In genomic region chr17:44109312-44109630, GRCh38 we compare ENCODE assay signal across 16 cellular contexts. TPM values are rescaled to one million over a fixed set of nuclear protein-coding genes. Genes with fewer than 3 reads are reported as not detected.
A peak's percentile ranks its signal among the peaks of the same experiment; 100 is the strongest.
DNase-seq lines count a peak whose midpoint lies in the region; ATAC-seq and TF ChIP-seq lines count a peak whose summit lies in the region.
"Had no signal": no experiment of that assay in that cellular context is flagged by ENCODE, and none has a peak within 500 bp of the region (broad histone marks: within the 10 kb centered on the region; RNA-seq: fewer than 3 reads in every experiment).

No MANE protein-coding gene starts in this region.

- DNase-seq in cardiac muscle cell (ENCODE audit: low read depth in 1 of 2, low spot score in 1 of 2) = no peak
- DNase-seq in left cardiac atrium = no peak
- no peak for DNase-seq in osteocyte (ENCODE audit: extremely low spot score, unreplicated experiment)
- no peak for DNase-seq in upper lobe of right lung
- DNase-seq in NCI-H2196 treated with DMSO at 0.1 percent for 48 hours (lab: John Stamatoyannopoulos, UW; ENCODE audit: unreplicated experiment) = no peak
- DNase-seq in effector memory CD4-positive, alpha-beta T cell = no peak
- DNase-seq in sciatic nerve (ENCODE audit: low spot score) = no peak
- DNase-seq: activated CD8-positive, alpha-beta memory T cell treated with anti-CD3 and anti-CD28 coated beads for 24 hours; activated naive CD8-positive, alpha-beta T cell treated with anti-CD3 and anti-CD28 coated beads for 36 hours; DMS79; NCI-H2107; stimulated activated naive CD8-positive, alpha-beta T cell treated with anti-CD3 and anti-CD28 coated beads, Interleukin-15, Interleukin-2, amounts not matched to agents 100 U/mL and 50 U/mL, for 24 hours; T-helper 2 cell had no signal

- no peaks in the 10 kb centered on the region for H3K27me3 Mint-ChIP-seq in osteocyte (ENCODE audit: unreplicated experiment)
- H3K27me3 Mint-ChIP-seq: activated naive CD8-positive, alpha-beta T cell treated with anti-CD3 and anti-CD28 coated beads for 36 hours; natural killer cell treated with Interleukin-12 subunit alpha and Interleukin-12 subunit beta and Interleukin-15 and Interleukin-18, amount 100 ng/mL, for 72 hours had no signal

- H3K27me3 ChIP-seq in cardiac muscle cell = no peaks in the 10 kb centered on the region
- H3K27me3 ChIP-seq in esophagus (ENCODE audit: control insufficient read depth in 1 of 2, insufficient read depth in 2 of 2, low read length in 2 of 2) = no peaks in the 10 kb centered on the region
- no peaks in the 10 kb centered on the region for H3K27me3 ChIP-seq in upper lobe of right lung
- no peaks in the 10 kb centered on the region for H3K27me3 ChIP-seq in effector memory CD4-positive, alpha-beta T cell (replicated peaks; ENCODE audit: control insufficient read depth, insufficient read depth, low read length, poor library complexity, severe bottlenecking)

- H3K4me3 ChIP-seq in cardiac muscle cell (peak overlapping the region; percentile 23), esophagus (ENCODE audit: low read depth in 1 of 2, low read length in 2 of 2) (peak overlapping the region; percentile 43 to 59), upper lobe of right lung (peak overlapping the region; percentile 52)
- H3K4me3 ChIP-seq in effector memory CD4-positive, alpha-beta T cell (ENCODE audit: insufficient read depth, low read depth, low read length, poor library complexity, severe bottlenecking) = no peak overlapping the region

- peak overlapping the region; percentile 95 for H3K27ac Mint-ChIP-seq in osteocyte (ENCODE audit: unreplicated experiment)
- H3K27ac Mint-ChIP-seq: activated naive CD8-positive, alpha-beta T cell treated with anti-CD3 and anti-CD28 coated beads for 36 hours; natural killer cell treated with Interleukin-12 subunit alpha and Interleukin-12 subunit beta and Interleukin-15 and Interleukin-18, amount 100 ng/mL, for 72 hours had no signal

- TF ChIP-seq CTCF in cardiac muscle cell (IDR thresholded peaks at IDR 0.05; ENCODE audit: low read depth, low read length) (no peak), osteocyte (IDR thresholded peaks at IDR 0.05) (no peak), upper lobe of right lung (IDR thresholded peaks at IDR 0.05) (no peak)

- ATAC-seq in left cardiac atrium (no peak), upper lobe of right lung (no peak), sciatic nerve (no peak)
- ATAC-seq: natural killer cell treated with Interleukin-12 subunit alpha and Interleukin-12 subunit beta and Interleukin-15 and Interleukin-18, amount 100 ng/mL, for 72 hours; stimulated activated naive CD8-positive, alpha-beta T cell treated with anti-CD3 and anti-CD28 coated beads, Interleukin-15, Interleukin-2, amounts not matched to agents 100 U/mL and 50 U/mL, for 24 hours had no signal

- no peaks in the 10 kb centered on the region for H3K9me3 Mint-ChIP-seq in osteocyte (ENCODE audit: unreplicated experiment)
- H3K9me3 Mint-ChIP-seq: activated naive CD8-positive, alpha-beta T cell treated with anti-CD3 and anti-CD28 coated beads for 36 hours; endodermal cell; natural killer cell treated with Interleukin-12 subunit alpha and Interleukin-12 subunit beta and Interleukin-15 and Interleukin-18, amount 100 ng/mL, for 72 hours had no signal

- intact Hi-C loops in left cardiac atrium (cut with DNase I) (no loop called here), upper lobe of right lung (cut with DNase I) (no loop called here), sciatic nerve (cut with DNase I) (no loop called here)

- 36 to 47% methylated on average over 4 of the region's 4 CpGs for WGBS in esophagus, 2 donors

- H3K27ac ChIP-seq in cardiac muscle cell (peak overlapping the region; percentile 82), esophagus (ENCODE audit: low read depth in 2 of 2, low read length in 1 of 2) (peak overlapping the region; percentile 80 to 91), upper lobe of right lung (peak overlapping the region; percentile 55)
- no peak overlapping the region for H3K27ac ChIP-seq in effector memory CD4-positive, alpha-beta T cell (ENCODE audit: insufficient read depth, low read length, poor library complexity, severe bottlenecking)

- no peaks in the 10 kb centered on the region for H3K9me3 ChIP-seq in cardiac muscle cell (ENCODE audit: low read depth)
- H3K9me3 ChIP-seq in esophagus (ENCODE audit: control insufficient read depth in 2 of 2, insufficient read depth in 1 of 2, low read depth in 1 of 2, low read length in 1 of 2) = no peaks in the 10 kb centered on the region
- no peaks in the 10 kb centered on the region for H3K9me3 ChIP-seq in upper lobe of right lung
- no peaks in the 10 kb centered on the region for H3K9me3 ChIP-seq in effector memory CD4-positive, alpha-beta T cell (ENCODE audit: control insufficient read depth, low read length)

- H3K4me1 Mint-ChIP-seq in osteocyte (ENCODE audit: unreplicated experiment) = peaks cover 44% of the 10 kb centered on the region

- H3K4me1 ChIP-seq in cardiac muscle cell (ENCODE audit: low read depth) (peaks cover 73% of the 10 kb centered on the region), esophagus (ENCODE audit: control insufficient read depth in 2 of 2, insufficient read depth in 2 of 2, low read length in 1 of 2) (peaks cover 28 to 61% of the 10 kb centered on the region in 2 donors), upper lobe of right lung (peaks cover 62% of the 10 kb centered on the region)
- H3K4me1 ChIP-seq in effector memory CD4-positive, alpha-beta T cell (ENCODE audit: control insufficient read depth, insufficient read depth, low read length, poor library complexity, severe bottlenecking) = peaks cover 12% of the 10 kb centered on the region

- peaks cover 11% of the 10 kb centered on the region for H3K36me3 Mint-ChIP-seq in osteocyte (ENCODE audit: unreplicated experiment)
- H3K36me3 Mint-ChIP-seq: activated naive CD8-positive, alpha-beta T cell treated with anti-CD3 and anti-CD28 coated beads for 36 hours; natural killer cell treated with Interleukin-12 subunit alpha and Interleukin-12 subunit beta and Interleukin-15 and Interleukin-18, amount 100 ng/mL, for 72 hours had no signal

- no peak overlapping the region for H3K4me3 Mint-ChIP-seq in osteocyte (ENCODE audit: unreplicated experiment)
- H3K4me3 Mint-ChIP-seq: activated naive CD8-positive, alpha-beta T cell treated with anti-CD3 and anti-CD28 coated beads for 36 hours; endodermal cell; natural killer cell treated with Interleukin-12 subunit alpha and Interleukin-12 subunit beta and Interleukin-15 and Interleukin-18, amount 100 ng/mL, for 72 hours had no signal

- H3K36me3 ChIP-seq in cardiac muscle cell (no peaks in the 10 kb centered on the region), esophagus (ENCODE audit: control insufficient read depth in 2 of 2, insufficient read depth in 2 of 2, low read length in 1 of 2) (peaks cover 5% of the 10 kb centered on the region in 2 donors), upper lobe of right lung (peaks cover 12% of the 10 kb centered on the region)
- peaks cover 13% of the 10 kb centered on the region for H3K36me3 ChIP-seq in effector memory CD4-positive, alpha-beta T cell (ENCODE audit: control insufficient read depth, insufficient read depth, low read length)

RNA-seq across cellular contexts. Expression of gene HDAC5, which starts 14.2 kb away (rescaled TPM):
- total RNA-seq in cardiac muscle cell = 164 and 300 TPM in 2 replicates
- 94.1 and 209 TPM in 2 replicates for polyA plus RNA-seq in cardiac muscle cell
- 10 to 100 TPM; 39.2 to 57.9 TPM for total RNA-seq in left cardiac atrium
- polyA plus RNA-seq in esophagus = 10 to 100 TPM; 45.7 to 54.7 TPM
- total RNA-seq in osteocyte = 42.0 and 44.4 TPM in 2 replicates
- 55.3 TPM for total RNA-seq in upper lobe of right lung
- total RNA-seq in sciatic nerve = 63.5 TPM

RNA-seq across cellular contexts. Expression of gene HROB, which starts 32.5 kb away (rescaled TPM):
- 3.6 and 9.6 TPM in 2 replicates for total RNA-seq in cardiac muscle cell
- 7.8 and 15.6 TPM in 2 replicates for polyA plus RNA-seq in cardiac muscle cell
- 1 to 10 TPM; 1.1 to 1.3 TPM for total RNA-seq in left cardiac atrium
- polyA plus RNA-seq in esophagus = 1 to 10 TPM; 1.7 to 2.5 TPM
- total RNA-seq in osteocyte = 2.2 and 2.3 TPM in 2 replicates
- total RNA-seq in upper lobe of right lung = 0.35 TPM
- 0.85 TPM for total RNA-seq in sciatic nerve

RNA-seq across cellular contexts. Expression of gene G6PC3, which starts 38.7 kb away (rescaled TPM):
- total RNA-seq in cardiac muscle cell (93.1 and 95.3 TPM in 2 replicates), left cardiac atrium (10 to 100 TPM; 32.9 to 44.4 TPM), osteocyte (60.3 TPM in 2 replicates), upper lobe of right lung (39.7 TPM), sciatic nerve (38.3 TPM)
- polyA plus RNA-seq in cardiac muscle cell (162 and 234 TPM in 2 replicates), esophagus (10 to 100 TPM; 36.3 to 43.5 TPM)

RNA-seq across cellular contexts. Expression of gene LSM12, which starts 42.8 kb away (rescaled TPM):
- total RNA-seq in cardiac muscle cell (31.0 and 45.3 TPM in 2 replicates), left cardiac atrium (10 to 100 TPM; 39.4 to 57.5 TPM), osteocyte (49.3 and 49.5 TPM in 2 replicates), upper lobe of right lung (39.8 TPM), sciatic nerve (32.5 TPM)
- polyA plus RNA-seq in cardiac muscle cell (46.5 and 60.7 TPM in 2 replicates), esophagus (10 to 100 TPM; 25.4 to 46.9 TPM)
